Comparison of ENCODE assay signal across 10 cellular contexts in the genomic region with DNA sequence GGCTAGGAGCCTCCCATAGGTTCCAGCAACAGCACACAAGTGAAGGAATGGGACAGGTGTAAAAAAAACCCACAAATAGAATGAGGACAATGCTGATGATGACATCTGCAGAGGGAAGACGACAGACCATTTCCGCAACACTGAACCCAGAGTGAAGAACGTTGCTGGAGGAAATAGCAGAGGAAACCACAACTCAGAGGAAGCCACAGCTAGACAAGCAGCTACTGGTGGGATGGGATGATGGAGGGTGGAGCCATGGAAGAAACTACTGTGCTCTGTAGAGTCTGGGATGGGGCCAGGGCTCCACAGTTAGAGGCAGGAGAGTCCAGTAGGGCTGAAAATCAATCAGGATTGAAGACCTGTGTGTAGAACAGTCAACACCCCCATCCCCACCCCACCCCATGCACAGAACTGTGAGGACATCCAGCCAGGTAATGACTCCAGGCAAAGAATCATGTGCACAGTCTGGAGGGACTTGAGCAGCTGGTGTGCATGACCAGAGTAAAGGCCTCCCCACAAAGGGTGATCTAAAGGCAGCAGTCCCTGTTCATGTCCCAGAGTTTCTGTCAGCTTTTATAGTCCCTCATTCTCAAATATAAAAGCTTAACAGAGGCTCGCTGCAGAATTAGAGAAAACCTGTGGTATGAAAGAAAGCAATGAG.
DNase-seq lines count a peak whose midpoint lies in the region; ATAC-seq lines count a peak whose summit lies in the region.
"Had no signal": no experiment of that assay in that cellular context is flagged by ENCODE, and none has a peak within 500 bp of the region (broad histone marks: within the 10 kb centered on the region; RNA-seq: fewer than 3 reads in every experiment).

No MANE protein-coding gene starts in this region.

- ATAC-seq in GM21737 (IDR thresholded peaks at IDR 0.05; ENCODE audit: unreplicated experiment) (peak; percentile 68), GM21717 (IDR thresholded peaks at IDR 0.05; ENCODE audit: unreplicated experiment) (no peak)
- ATAC-seq: body of pancreas had no signal

- peak; percentile 8 to 96 (median 27) for DNase-seq in T-helper 1 cell
- peak; percentile 50 for DNase-seq in amniotic epithelial cell (ENCODE audit: low read depth)
- DNase-seq in stimulated activated CD8-positive, alpha-beta memory T cell treated with anti-CD3 and anti-CD28 coated beads, Interleukin-12 subunit alpha, Interleukin-12 subunit beta, amount 100 ng/mL, for 4 hours (ENCODE audit: low read depth), result peak; percentile 14
- no peak for DNase-seq in nucleus accumbens (lab: John Stamatoyannopoulos, UW)
- DNase-seq in SK-N-DZ (ENCODE audit: low spot score), result no peak
- no peak for DNase-seq in cortex of kidney (lab: John Stamatoyannopoulos, UW)
- DNase-seq: pancreas had no signal

Comparison
In these comparisons a context has a peak if more than half of its experiments do, and no peak if none do; other contexts are left out.
1. DNase-seq: peak in T-helper 1 cell (5 of 5), amniotic epithelial cell (single experiment) and stimulated activated CD8-positive, alpha-beta memory T cell treated with anti-CD3 and anti-CD28 coated beads, Interleukin-12 subunit alpha, Interleukin-12 subunit beta, amount 100 ng/mL, for 4 hours (single experiment); none in nucleus accumbens (0 of 56), SK-N-DZ (single experiment) and cortex of kidney (single experiment).